Comparison of ENCODE assay signal across 8 cellular contexts in the genomic region with DNA sequence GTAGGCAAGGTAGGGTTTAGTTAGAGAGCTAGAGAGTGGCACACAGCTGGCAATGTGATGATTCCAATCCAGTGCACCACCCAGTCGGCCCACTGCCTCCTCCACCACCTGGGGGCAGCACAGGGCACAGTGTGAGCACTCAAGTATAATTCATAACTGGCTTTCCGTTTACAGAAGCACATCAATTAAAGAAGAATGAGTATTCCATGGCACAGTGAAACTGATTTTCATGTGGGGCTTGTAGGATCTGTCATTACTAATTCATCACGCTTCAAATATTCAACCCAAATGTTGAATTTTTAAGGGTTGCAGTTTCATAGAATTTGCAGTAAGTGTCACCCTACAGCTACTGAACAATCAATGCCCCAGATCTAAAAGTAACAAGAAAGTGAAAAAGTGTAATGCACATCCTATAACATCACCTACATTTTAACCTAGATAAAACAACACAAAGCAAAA.
DNase-seq lines count a peak whose midpoint lies in the region; ATAC-seq and TF ChIP-seq lines count a peak whose summit lies in the region.

No MANE protein-coding gene starts in this region.

- H3K36me3 ChIP-seq in mesendoderm (ENCODE audit: control insufficient read depth, insufficient read depth, low read length): no peaks in the 10 kb centered on the region

- WGBS in mesendoderm (ENCODE audit: extremely low coverage, insufficient coverage, low lambda C conversion rate): no CpG with 5 or more reads among the region's 3 CpGs

- no peak overlapping the region for H2AK5ac ChIP-seq in mesendoderm (ENCODE audit: low read length)

- H4K8ac ChIP-seq in mesendoderm (ENCODE audit: low read depth, low read length): no peak overlapping the region

- H3K27me3 ChIP-seq in mesendoderm (ENCODE audit: insufficient read depth, low read length, poor library complexity): no peaks in the 10 kb centered on the region

- H3K9ac ChIP-seq in mesendoderm (ENCODE audit: low read length): no peak overlapping the region

- no peaks in the 10 kb centered on the region for H3K79me1 ChIP-seq in mesendoderm (ENCODE audit: low read length)

- H3K4ac ChIP-seq in mesendoderm (ENCODE audit: low read depth, low read length): no peak overlapping the region

- H3K4me3 ChIP-seq in AG10803 (ENCODE audit: low read length) (no peak overlapping the region), mesendoderm (ENCODE audit: low read length) (no peak overlapping the region)

- peak; percentile 91 for TF ChIP-seq CTCF in AG10803 (conservative IDR thresholded peaks at IDR 0.05; ENCODE audit: low read length)

- H3K23ac ChIP-seq in mesendoderm (ENCODE audit: low read length): no peak overlapping the region

- H2BK15ac ChIP-seq in mesendoderm (replicated peaks; ENCODE audit: low read depth): no peak overlapping the region

- no peak overlapping the region for H3K27ac ChIP-seq in mesendoderm (ENCODE audit: low read depth, low read length)

- ATAC-seq in GM18868 (IDR thresholded peaks at IDR 0.05; ENCODE audit: unreplicated experiment) (peak; percentile 74), HG03135 (IDR thresholded peaks at IDR 0.05; ENCODE audit: unreplicated experiment) (peak; percentile 77)

- no peaks in the 10 kb centered on the region for H3K79me2 ChIP-seq in mesendoderm (ENCODE audit: control insufficient read depth, insufficient read depth, low read length)

- no peak overlapping the region for H3K56ac ChIP-seq in mesendoderm (ENCODE audit: low read length)

- H2BK5ac ChIP-seq in mesendoderm (ENCODE audit: low read length): no peak overlapping the region

- H4K5ac ChIP-seq in mesendoderm (ENCODE audit: low read length): no peak overlapping the region

- DNase-seq in AG10803 (ENCODE audit: low read depth) (peak; percentile 43), NCI-H446 (lab: John Stamatoyannopoulos, UW) (peak; percentile 78 to 86), ecto neural progenitor cell (ENCODE audit: low spot score) (peak; percentile 73), mesendoderm (peak; percentile 48)
- DNase-seq in activated CD4-positive, alpha-beta T cell treated with anti-CD3 and anti-CD28 coated beads, Interleukin-2, amount 50 U/mL, for 4 hours: peak; percentile 77 to 78
- DNase-seq in stimulated activated CD8-positive, alpha-beta memory T cell treated with anti-CD3 and anti-CD28 coated beads, Interleukin-2, amount 100 ng/mL, for 48 hours (ENCODE audit: low read depth in 2 of 2): peak; percentile 60 to 68

- no peaks in the 10 kb centered on the region for H3K4me1 ChIP-seq in mesendoderm (ENCODE audit: control insufficient read depth, low read depth, low read length)

- no peak overlapping the region for H3K18ac ChIP-seq in mesendoderm (ENCODE audit: low read length)

- no peak overlapping the region for H2BK120ac ChIP-seq in mesendoderm (ENCODE audit: low read depth, low read length)

- H3K4me2 ChIP-seq in mesendoderm (ENCODE audit: low read length): no peak overlapping the region
